ENCODE assay signal across 8 cellular contexts in genomic region chr11:124745835-124746620, GRCh38. TPM values are rescaled to one million over a fixed set of nuclear protein-coding genes. Genes with fewer than 3 reads are reported as not detected.
DNase-seq lines count a peak whose midpoint lies in the region; ATAC-seq, FAIRE-seq and TF ChIP-seq lines count a peak whose summit lies in the region.

No MANE protein-coding gene starts in this region.

- peak; percentile 24 to 44 for DNase-seq in A549 (ENCODE audit: low read depth in 1 of 2, low spot score in 1 of 2)
- peak; percentile 62 for DNase-seq in activated CD8-positive, alpha-beta T cell treated with anti-CD3 and anti-CD28 coated beads, Interleukin-2, amount 10 ng/mL, durations not matched to agents 7 days and 5 days
- no peak for DNase-seq in fibroblast of villous mesenchyme (ENCODE audit: low read depth)
- DNase-seq in psoas muscle = no peak
- DNase-seq in NCI-H128 (lab: John Stamatoyannopoulos, UW; ENCODE audit: unreplicated experiment) = no peak
- DNase-seq in NK-92 treated with Interleukin-12 subunit alpha and Interleukin-12 subunit beta, amount 100 ng/mL, for 24 hours (lab: John Stamatoyannopoulos, UW) = no peak

- CTCF ChIA-PET in A549 (lab: Yijun Ruan, JAX) = interaction anchor here (0.6 to 5.0 kb wide), 26 partner anchors 9 to 180 kb away, joined by 3 to 39 read pairs (median 4); partner anchors contain the start of genes ESAM, ROBO3, SIAE and SPA17
- CTCF ChIA-PET in activated CD8-positive, alpha-beta T cell treated with anti-CD3 and anti-CD28 coated beads, Interleukin-2, amount 10 ng/mL, durations not matched to agents 7 days and 5 days (lab: Charles Lee) = interaction anchor here (0.6 to 5.5 kb wide), 31 partner anchors 9 to 608 kb away, joined by 3 to 89 read pairs (median 6); partner anchors contain the start of genes ESAM, MSANTD2, ROBO3 and SIAE

- no peak for TF ChIP-seq EP300 in A549 (IDR thresholded peaks at IDR 0.05)

- H3K4me3 Mint-ChIP-seq in activated CD8-positive, alpha-beta T cell treated with anti-CD3 and anti-CD28 coated beads, Interleukin-2, amount 10 ng/mL, durations not matched to agents 7 days and 5 days = peak overlapping the region; percentile 88

- ATAC-seq in A549 (peak; percentile 55 to 63; a peak in 5 of 6 replicates), GM19035 (IDR thresholded peaks at IDR 0.05; ENCODE audit: unreplicated experiment) (peak; percentile 17), HG03354 (IDR thresholded peaks at IDR 0.05; ENCODE audit: poor library complexity, severe bottlenecking, unreplicated experiment) (peak; percentile 25), psoas muscle (peak in 1 of 4 donors; percentile 5)
- ATAC-seq in activated CD8-positive, alpha-beta T cell treated with anti-CD3 and anti-CD28 coated beads, Interleukin-2, amount 10 ng/mL, durations not matched to agents 7 days and 5 days = peak; percentile 24

- TF ChIP-seq RAD21 in A549 (conservative IDR thresholded peaks at IDR 0.05 in 1 of 2, IDR thresholded peaks at IDR 0.05 in 1 of 2) = 0 out of 5 replicates have a peak, but pooled peaks have one; percentile 9 to 14

- peaks cover 27% of the 10 kb centered on the region for H3K27me3 Mint-ChIP-seq in activated CD8-positive, alpha-beta T cell treated with anti-CD3 and anti-CD28 coated beads, Interleukin-2, amount 10 ng/mL, durations not matched to agents 7 days and 5 days (ENCODE audit: low read depth)

- H3K9me3 ChIP-seq in A549 (no peaks in the 10 kb centered on the region), psoas muscle (no peaks in the 10 kb centered on the region)

- peaks cover 0 to 68% (median 16%) of the 10 kb centered on the region in 3 donors for H3K27me3 ChIP-seq in psoas muscle (ENCODE audit: insufficient read depth in 3 of 3, low read length in 2 of 3)

- TF ChIP-seq CTCF in A549 (IDR thresholded peaks at IDR 0.05) (peak; percentile 26; the same call in 1 of the 3 replicates), fibroblast of villous mesenchyme (IDR thresholded peaks at IDR 0.05; ENCODE audit: insufficient read depth, low read depth, low read length) (peak; percentile 36), psoas muscle (IDR thresholded peaks at IDR 0.05) (no peak)

- H3K27ac Mint-ChIP-seq in activated CD8-positive, alpha-beta T cell treated with anti-CD3 and anti-CD28 coated beads, Interleukin-2, amount 10 ng/mL, durations not matched to agents 7 days and 5 days = peak overlapping the region; percentile 84

- H3K27ac ChIP-seq in A549 (peak overlapping the region; percentile 79 to 93), psoas muscle (no peak overlapping the region)

- peak overlapping the region; percentile 66 for H3K4me3 ChIP-seq in A549
- H3K4me3 ChIP-seq in fibroblast of villous mesenchyme (ENCODE audit: low read depth, low read length) = peak overlapping the region; percentile 67
- peak overlapping the region; percentile 71 for H3K4me3 ChIP-seq in psoas muscle

- TF ChIP-seq POLR2A in A549 (IDR thresholded peaks at IDR 0.05; ENCODE audit: low read length) = no peak

- peaks cover 6% of the 10 kb centered on the region; the same call in 2 of the 3 replicates for H3K4me1 ChIP-seq in A549
- H3K4me1 ChIP-seq in psoas muscle = peaks cover 9% of the 10 kb centered on the region

- H3K36me3 ChIP-seq in psoas muscle (ENCODE audit: insufficient read depth in 1 of 2, low read depth in 1 of 2) = no peaks in the 10 kb centered on the region

- H3K9me3 Mint-ChIP-seq in activated CD8-positive, alpha-beta T cell treated with anti-CD3 and anti-CD28 coated beads, Interleukin-2, amount 10 ng/mL, durations not matched to agents 7 days and 5 days (ENCODE audit: insufficient read depth) = no peaks in the 10 kb centered on the region

- 9% methylated on average over 21 of the region's 41 CpGs for WGBS in A549 (ENCODE audit: missing lambda C conversion rate)
- WGBS in psoas muscle, 3 donors = 9 to 14% (median 11%) methylated on average over 33 to 41 of the region's 41 CpGs

- peaks cover 25% of the 10 kb centered on the region for H3K4me1 Mint-ChIP-seq in activated CD8-positive, alpha-beta T cell treated with anti-CD3 and anti-CD28 coated beads, Interleukin-2, amount 10 ng/mL, durations not matched to agents 7 days and 5 days (ENCODE audit: low read depth)

- intact Hi-C loops in psoas muscle (cut with DNase I) = no loop called here

- POLR2A ChIA-PET in A549 (lab: Yijun Ruan, JAX) = interaction anchor here (0.9 to 1.4 kb wide), 4 partner anchors 12 to 91 kb away, joined by 4 to 9 read pairs (median 5); partner anchors contain the start of gene MSANTD2
- POLR2A ChIA-PET in activated CD8-positive, alpha-beta T cell treated with anti-CD3 and anti-CD28 coated beads, Interleukin-2, amount 10 ng/mL, durations not matched to agents 7 days and 5 days (lab: Charles Lee) = interaction anchor here (0.7 to 1.6 kb wide), 8 partner anchors 13 to 131 kb away, joined by 3 to 7 read pairs (median 3); partner anchors contain the start of genes MSANTD2, SPA17 and TBRG1

- H3K36me3 Mint-ChIP-seq in activated CD8-positive, alpha-beta T cell treated with anti-CD3 and anti-CD28 coated beads, Interleukin-2, amount 10 ng/mL, durations not matched to agents 7 days and 5 days (ENCODE audit: low read depth) = no peaks in the 10 kb centered on the region

- H3K4me2 ChIP-seq in A549 = peak overlapping the region; percentile 92

- no peak for FAIRE-seq in A549 (lab: Jason Lieb, UNC)

TF ChIP-seq in A549, 52 proteins besides CTCF, POLR2A, EP300 and RAD21:
- TF ChIP-seq CBX2 (IDR thresholded peaks at IDR 0.05; ENCODE audit: borderline replicate concordance, low read depth) = no peak
- TF ChIP-seq MAZ (IDR thresholded peaks at IDR 0.05; ENCODE audit: borderline replicate concordance, low read depth, low read length) = no peak
- no peak for TF ChIP-seq EHMT2 (IDR thresholded peaks at IDR 0.05; ENCODE audit: low read depth)
- no peak for TF ChIP-seq CHD2 (IDR thresholded peaks at IDR 0.05; ENCODE audit: low read length, partially characterized antibody)

RNA-seq across cellular contexts. Expression of gene VSIG2, which starts 6.0 kb away (rescaled TPM):
- polyA plus RNA-seq in A549 (2011; rRNA removed) = not detected in 2 replicates
- polyA plus RNA-seq in A549 (2012; cell fraction: cytosol; rRNA removed) = 0.03 TPM in 1 of 2 replicates, not detected in the other
- 0.12 and 0.27 TPM in 2 replicates for polyA plus RNA-seq in A549 (2012; cell fraction: nucleus; rRNA removed)
- polyA plus RNA-seq in A549 (2017; fragmentation: RNase III; extraction: RNeasy Plus Mini Kit Qiagen cat#74134 plus additional on column Dnase treatment) = not detected in 3 replicates
- 0.19 TPM in 1 of 2 replicates, not detected in the other for polyA minus RNA-seq in A549 (2011; rRNA and poly(A)+ RNA removed)
- total RNA-seq in activated CD8-positive, alpha-beta T cell treated with anti-CD3 and anti-CD28 coated beads, Interleukin-2, amount 10 ng/mL, durations not matched to agents 7 days and 5 days = not detected
- total RNA-seq in fibroblast of villous mesenchyme = under 0.01 TPM in 1 of 2 replicates, not detected in the other
- under 1 TPM; 0.30 to 0.58 (median 0.37) TPM for total RNA-seq in psoas muscle
- polyA plus RNA-seq in psoas muscle = under 1 TPM; 0.15 to 0.36 (median 0.17) TPM

RNA-seq across cellular contexts. Expression of gene NRGN, which starts 6.3 kb away (rescaled TPM):
- polyA plus RNA-seq in A549 (2011; rRNA removed) (1.2 and 1.6 TPM in 2 replicates), A549 (2017; fragmentation: RNase III; extraction: RNeasy Plus Mini Kit Qiagen cat#74134 plus additional on column Dnase treatment) (3.3 to 3.5 TPM (median 3.4 TPM) in 3 replicates), psoas muscle (1 to 10 TPM in 2 of 3 donors, under 1 TPM in 1; 0.69 to 1.7 (median 1.0) TPM)
- polyA plus RNA-seq in A549 (2012; cell fraction: cytosol; rRNA removed) = 9.5 and 10.0 TPM in 2 replicates
- 6.6 and 8.3 TPM in 2 replicates for polyA plus RNA-seq in A549 (2012; cell fraction: nucleus; rRNA removed)
- 2.2 and 3.4 TPM in 2 replicates for polyA minus RNA-seq in A549 (2011; rRNA and poly(A)+ RNA removed)
- 1 to 10 TPM; 5.7 to 6.1 TPM for total RNA-seq in activated CD8-positive, alpha-beta T cell treated with anti-CD3 and anti-CD28 coated beads, Interleukin-2, amount 10 ng/mL, durations not matched to agents 7 days and 5 days
- total RNA-seq in fibroblast of villous mesenchyme (0.43 and 1.6 TPM in 2 replicates), psoas muscle (1 to 10 TPM in 2 of 4 donors, under 1 TPM in 2; 0.89 to 2.1 (median 1.2) TPM)

RNA-seq across cellular contexts. Expression of gene ESAM, which starts 16.1 kb away (rescaled TPM):
- polyA plus RNA-seq in A549 (2011; rRNA removed) (11.7 and 14.5 TPM in 2 replicates), A549 (2017; fragmentation: RNase III; extraction: RNeasy Plus Mini Kit Qiagen cat#74134 plus additional on column Dnase treatment) (6.2 to 9.1 TPM (median 6.8 TPM) in 3 replicates), psoas muscle (10 to 100 TPM; 18.4 to 37.2 (median 26.2) TPM)
- polyA plus RNA-seq in A549 (2012; cell fraction: cytosol; rRNA removed) = 13.9 and 18.5 TPM in 2 replicates
- polyA plus RNA-seq in A549 (2012; cell fraction: nucleus; rRNA removed) = 25.8 and 28.9 TPM in 2 replicates
- polyA minus RNA-seq in A549 (2011; rRNA and poly(A)+ RNA removed) = 7.6 and 11.0 TPM in 2 replicates
- total RNA-seq in activated CD8-positive, alpha-beta T cell treated with anti-CD3 and anti-CD28 coated beads, Interleukin-2, amount 10 ng/mL, durations not matched to agents 7 days and 5 days = under 1 TPM; 0.50 to 0.55 TPM
- total RNA-seq in fibroblast of villous mesenchyme (0.43 and 0.97 TPM in 2 replicates), psoas muscle (10 to 100 TPM; 20.1 to 35.5 (median 28.8) TPM)

RNA-seq across cellular contexts. Expression of gene MSANTD2, which starts 54.2 kb away (rescaled TPM):
- polyA plus RNA-seq in A549 (2011; rRNA removed) (6.4 TPM in 2 replicates), A549 (2017; fragmentation: RNase III; extraction: RNeasy Plus Mini Kit Qiagen cat#74134 plus additional on column Dnase treatment) (5.4 to 5.8 TPM (median 5.6 TPM) in 3 replicates), psoas muscle (1 to 10 TPM; 2.8 to 5.4 (median 4.0) TPM)
- 2.4 TPM in 2 replicates for polyA plus RNA-seq in A549 (2012; cell fraction: cytosol; rRNA removed)
- polyA plus RNA-seq in A549 (2012; cell fraction: nucleus; rRNA removed) = 5.3 and 8.0 TPM in 2 replicates
- 1.6 and 3.0 TPM in 2 replicates for polyA minus RNA-seq in A549 (2011; rRNA and poly(A)+ RNA removed)
- total RNA-seq in activated CD8-positive, alpha-beta T cell treated with anti-CD3 and anti-CD28 coated beads, Interleukin-2, amount 10 ng/mL, durations not matched to agents 7 days and 5 days = 10 to 100 TPM in 1 of 2 experiments, 1 to 10 TPM in 1; 9.1 to 10.2 TPM
- total RNA-seq in fibroblast of villous mesenchyme (11.2 and 13.5 TPM in 2 replicates), psoas muscle (1 to 10 TPM; 3.0 to 4.5 (median 4.1) TPM)

Comparison
In these comparisons a context has a peak if more than half of its experiments do, and no peak if none do; other contexts are left out.
1. DNase-seq: peak in A549 (2 of 2) and activated CD8-positive, alpha-beta T cell treated with anti-CD3 and anti-CD28 coated beads, Interleukin-2, amount 10 ng/mL, durations not matched to agents 7 days and 5 days (single experiment); none in fibroblast of villous mesenchyme (single experiment), psoas muscle (0 of 2), NCI-H128 (single experiment) and NK-92 treated with Interleukin-12 subunit alpha and Interleukin-12 subunit beta, amount 100 ng/mL, for 24 hours (single experiment).
2. RNA of gene ESAM, which starts 16.1 kb away (total RNA-seq): 20.1 to 35.5 TPM in psoas muscle; 0.50 to 0.55 TPM in activated CD8-positive, alpha-beta T cell treated with anti-CD3 and anti-CD28 coated beads, Interleukin-2, amount 10 ng/mL, durations not matched to agents 7 days and 5 days and 0.43 to 0.97 TPM in fibroblast of villous mesenchyme; every median in the first group is over 10 times any median in the second.
3. Peak in every context shown above with its lines, with median percentiles within 50 percentile points of each other: H3K4me3 ChIP-seq.